24 cellular contexts compared by ENCODE assay signal in the genomic region with DNA sequence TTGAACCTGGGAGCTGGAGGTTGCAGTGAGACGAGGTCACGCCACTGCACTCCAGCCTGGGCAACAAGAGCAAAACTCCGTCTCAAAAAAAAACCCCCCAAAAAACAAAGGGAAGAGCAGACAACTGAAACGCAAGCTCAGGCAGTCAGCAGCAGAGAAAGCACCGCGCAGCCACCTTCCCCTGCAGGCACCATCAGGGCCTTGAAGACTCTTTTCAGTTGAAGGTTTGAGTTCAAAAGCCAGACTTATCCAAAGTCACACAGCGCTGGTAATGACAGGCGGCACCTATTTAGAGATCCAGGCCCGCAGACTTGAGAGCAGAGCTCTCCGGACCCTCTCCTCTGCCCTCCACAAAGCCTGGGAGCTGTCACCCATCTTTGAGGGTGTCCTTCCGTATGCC. TPM values are rescaled to one million over a fixed set of nuclear protein-coding genes. Genes with fewer than 3 reads are reported as not detected.
DNase-seq lines count a peak whose midpoint lies in the region; ATAC-seq and TF ChIP-seq lines count a peak whose summit lies in the region.
"Had no signal": no experiment of that assay in that cellular context is flagged by ENCODE, and none has a peak within 500 bp of the region (broad histone marks: within the 10 kb centered on the region; RNA-seq: fewer than 3 reads in every experiment).

No MANE protein-coding gene starts in this region.

- H3K4ac ChIP-seq in mesenchymal stem cell (ENCODE audit: low read depth in 1 of 2, low read length in 2 of 2) = no peak overlapping the region

- H3K4me1 ChIP-seq in cardiac muscle cell (ENCODE audit: low read depth) (peaks cover 5% of the 10 kb centered on the region), mesenchymal stem cell (ENCODE audit: control insufficient read depth, insufficient read depth, low read depth, low read length) (peaks cover 10% of the 10 kb centered on the region), thyroid gland (peaks cover 32 to 47% of the 10 kb centered on the region in 2 donors), smooth muscle cell (ENCODE audit: low read depth) (no peaks in the 10 kb centered on the region)
- H3K4me1 ChIP-seq: Caco-2, HAP-1 had no signal

- intact Hi-C loops in Right ventricle myocardium superior (cut with DNase I) (no loop called here), thyroid gland (cut with DNase I) (no loop called here)

- peaks cover 3% of the 10 kb centered on the region for H3K36me3 ChIP-seq in cardiac muscle cell
- peaks cover 36 to 41% of the 10 kb centered on the region in 2 experiments for H3K36me3 ChIP-seq in mesenchymal stem cell (ENCODE audit: control insufficient read depth in 1 of 2, insufficient read depth in 2 of 2, low read depth in 1 of 2, low read length in 2 of 2)
- H3K36me3 ChIP-seq in thyroid gland = peaks cover 11 to 16% of the 10 kb centered on the region in 2 donors
- no peaks in the 10 kb centered on the region for H3K36me3 ChIP-seq in smooth muscle cell (ENCODE audit: low read depth)

- 98% methylated on average over 11 of the region's 11 CpGs for WGBS in mesenchymal stem cell
- 89 to 96% methylated on average over 11 of the region's 11 CpGs for WGBS in thyroid gland, 2 donors
- WGBS in smooth muscle cell (ENCODE audit: low lambda C conversion rate) = 95% methylated on average over 11 of the region's 11 CpGs

- H2BK15ac ChIP-seq in mesenchymal stem cell (ENCODE audit: low read depth, poor library complexity, severe bottlenecking) = peak overlapping the region; percentile 23

- no peak for TF ChIP-seq POLR2A in thyroid gland (IDR thresholded peaks at IDR 0.05)

- H4K20me1 ChIP-seq in smooth muscle cell (ENCODE audit: low read depth) = peaks cover 89% of the 10 kb centered on the region

- H3K9ac ChIP-seq in mesenchymal stem cell (ENCODE audit: low read length) (no peak overlapping the region), smooth muscle cell (ENCODE audit: low read depth) (no peak overlapping the region)
- H3K9ac ChIP-seq: GM23248 had no signal

- H3K14ac ChIP-seq in mesenchymal stem cell (ENCODE audit: low read length in 2 of 2) = no peak overlapping the region

- no peak overlapping the region for H2BK12ac ChIP-seq in mesenchymal stem cell (ENCODE audit: low read length in 2 of 2)

- no peak overlapping the region for H3K4me2 ChIP-seq in mesenchymal stem cell (ENCODE audit: low read length, poor library complexity, severe bottlenecking)
- H3K4me2 ChIP-seq in smooth muscle cell = no peak overlapping the region

- no peak overlapping the region for H2BK5ac ChIP-seq in mesenchymal stem cell (ENCODE audit: low read depth, low read length, poor library complexity, severe bottlenecking)

- H3K4me3 Mint-ChIP-seq in WTC11 = no peak overlapping the region
- H3K4me3 Mint-ChIP-seq: CD4-positive, alpha-beta T cell had no signal

- H4K91ac ChIP-seq in mesenchymal stem cell (ENCODE audit: low read length) = no peak overlapping the region

- no peaks in the 10 kb centered on the region for H3K36me3 Mint-ChIP-seq in WTC11

- TF ChIP-seq CTCF in cardiac muscle cell (IDR thresholded peaks at IDR 0.05; ENCODE audit: low read depth, low read length) (no peak), WTC11 (IDR thresholded peaks at IDR 0.05) (no peak), thyroid gland (IDR thresholded peaks at IDR 0.05) (no peak), smooth muscle cell (IDR thresholded peaks at IDR 0.05; ENCODE audit: borderline replicate concordance, insufficient read depth, poor library complexity, severe bottlenecking) (no peak)

- no peaks in the 10 kb centered on the region for H3K27me3 Mint-ChIP-seq in WTC11 (ENCODE audit: low read depth)
- H3K27me3 Mint-ChIP-seq: CD4-positive, alpha-beta T cell had no signal

- H3F3A ChIP-seq in smooth muscle cell (ENCODE audit: low read depth) = no peaks in the 10 kb centered on the region

- H3K9me3 Mint-ChIP-seq in WTC11 = no peaks in the 10 kb centered on the region
- H3K9me3 Mint-ChIP-seq: CD4-positive, alpha-beta T cell had no signal

- no peaks in the 10 kb centered on the region for H3K27me3 ChIP-seq in cardiac muscle cell
- no peaks in the 10 kb centered on the region for H3K27me3 ChIP-seq in mesenchymal stem cell (ENCODE audit: control insufficient read depth in 1 of 2, insufficient read depth in 1 of 2, low read length in 2 of 2)
- no peaks in the 10 kb centered on the region for H3K27me3 ChIP-seq in thyroid gland
- H3K27me3 ChIP-seq in smooth muscle cell (ENCODE audit: low read depth) = no peaks in the 10 kb centered on the region

- H3K27ac Mint-ChIP-seq in WTC11 = peak overlapping the region; percentile 41
- H3K27ac Mint-ChIP-seq: CD4-positive, alpha-beta T cell had no signal

- H2AFZ ChIP-seq in mesenchymal stem cell (ENCODE audit: low read depth, low read length) (no peak overlapping the region), smooth muscle cell (ENCODE audit: low read depth) (no peak overlapping the region)
- H2AFZ ChIP-seq: GM23248 had no signal

- CTCF ChIA-PET in WTC11 (lab: Charles Lee) = no interaction called here

- no peak overlapping the region for H3K4me3 ChIP-seq in cardiac muscle cell
- no peak overlapping the region for H3K4me3 ChIP-seq in mesenchymal stem cell (ENCODE audit: insufficient read depth in 1 of 2, low read depth in 1 of 2, low read length in 2 of 2)
- H3K4me3 ChIP-seq in thyroid gland (replicated peaks in 1 of 3) = no peak overlapping the region
- H3K4me3 ChIP-seq in smooth muscle cell = no peak overlapping the region
- H3K4me3 ChIP-seq: GM12878, GM23248, HAP-1 had no signal

- H2BK120ac ChIP-seq in mesenchymal stem cell (ENCODE audit: low read depth, low read length) = no peak overlapping the region

- no peak overlapping the region for H3K23ac ChIP-seq in mesenchymal stem cell (ENCODE audit: low read length in 2 of 2)

- H3K4me1 Mint-ChIP-seq in WTC11 = 0 out of 2 replicates have a peak, but pooled peaks cover 6% of the 10 kb centered on the region

- no peak overlapping the region for H4K8ac ChIP-seq in mesenchymal stem cell (ENCODE audit: low read length)

- peaks cover 71% of the 10 kb centered on the region for H3K79me2 ChIP-seq in smooth muscle cell (ENCODE audit: low read depth)

- peaks cover 37% of the 10 kb centered on the region for H3K79me1 ChIP-seq in mesenchymal stem cell (replicated peaks; ENCODE audit: low read length, poor library complexity, severe bottlenecking)

- DNase-seq in cardiac muscle cell (ENCODE audit: low read depth in 1 of 2, low spot score in 1 of 2) = no peak
- no peak for DNase-seq in Right ventricle myocardium superior
- DNase-seq in WTC11 (ENCODE audit: low spot score) = no peak
- no peak for DNase-seq in mesenchymal stem cell
- DNase-seq in thyroid gland = no peak
- DNase-seq in smooth muscle cell (lab: John Stamatoyannopoulos, UW; ENCODE audit: unreplicated experiment) = no peak
- DNase-seq: Caco-2; CD4-positive, alpha-beta T cell; DMS153; GF-D8; GM23248; NCI-H1092 treated with DMSO at 0.1 percent for 48 hours; NCI-H146; NCI-H2029 treated with DMSO at 0.1 percent for 48 hours; NCI-H2171 treated with DMSO at 0.1 percent for 48 hours; NCI-H446 treated with DMSO at 0.1 percent for 48 hours; NK-92 treated with Interleukin-12 subunit alpha and Interleukin-12 subunit beta, amount 100 ng/mL, for 24 hours; SHP77 treated with DMSO at 0.1 percent for 48 hours had no signal

- H3K9me3 ChIP-seq in cardiac muscle cell (ENCODE audit: low read depth) (no peaks in the 10 kb centered on the region), mesenchymal stem cell (ENCODE audit: control insufficient read depth, low read length) (no peaks in the 10 kb centered on the region), thyroid gland (no peaks in the 10 kb centered on the region), smooth muscle cell (replicated peaks; ENCODE audit: low read depth) (no peaks in the 10 kb centered on the region)
- H3K9me3 ChIP-seq: Caco-2, HAP-1 had no signal

- H3K27ac ChIP-seq in cardiac muscle cell (peak overlapping the region; percentile 34), mesenchymal stem cell (ENCODE audit: low read length, poor library complexity, severe bottlenecking) (no peak overlapping the region), thyroid gland (peak overlapping the region in 2 of 3 donors; percentile 50 to 66), smooth muscle cell (ENCODE audit: low read depth) (no peak overlapping the region)
- H3K27ac ChIP-seq: GM23248 had no signal

- no peak overlapping the region for H3K18ac ChIP-seq in mesenchymal stem cell (ENCODE audit: low read depth in 1 of 2, low read length in 2 of 2)

- H2AK5ac ChIP-seq in mesenchymal stem cell (ENCODE audit: low read length, severe bottlenecking) = no peak overlapping the region

- POLR2A ChIA-PET in WTC11 (lab: Charles Lee) = no interaction called here

- ATAC-seq in Right ventricle myocardium superior (ENCODE audit: poor library complexity) = no peak
- ATAC-seq in WTC11 = no peak
- no peak for ATAC-seq in HG03354 (IDR thresholded peaks at IDR 0.05; ENCODE audit: poor library complexity, severe bottlenecking, unreplicated experiment)
- ATAC-seq in HG03039 (IDR thresholded peaks at IDR 0.05; ENCODE audit: unreplicated experiment) = no peak
- ATAC-seq: GM12878 had no signal

RNA-seq across cellular contexts. Expression of a gene that starts 11.1 kb away (rescaled TPM):
- 28.5 and 40.4 TPM in 2 replicates for total RNA-seq in cardiac muscle cell
- 17.9 and 26.6 TPM in 2 replicates for polyA plus RNA-seq in cardiac muscle cell
- 60.3 TPM for total RNA-seq in Right ventricle myocardium superior
- 14.6 to 17.0 TPM (median 16.2 TPM) in 3 replicates for total RNA-seq in WTC11 (2021)
- 38.6 TPM for polyA plus RNA-seq in mesenchymal stem cell (2013, experiment 1 of 2)
- 37.3 TPM for polyA plus RNA-seq in mesenchymal stem cell (2013, experiment 2 of 2)
- 10 to 100 TPM; 58.5 to 85.2 (median 79.9) TPM for total RNA-seq in thyroid gland
- total RNA-seq in smooth muscle cell = 24.2 and 25.6 TPM in 2 replicates
- polyA plus RNA-seq in smooth muscle cell = 22.8 and 26.9 TPM in 2 replicates

RNA-seq across cellular contexts. Expression of a gene that starts 13.0 kb away (rescaled TPM):
- total RNA-seq in cardiac muscle cell = not detected in 2 replicates
- 0.10 and 1.9 TPM in 2 replicates for polyA plus RNA-seq in cardiac muscle cell
- total RNA-seq in Right ventricle myocardium superior = not detected
- total RNA-seq in WTC11 (2021) = 0.16 to 0.26 TPM (median 0.18 TPM) in 3 replicates
- not detected for polyA plus RNA-seq in mesenchymal stem cell (2013, experiment 1 of 2)
- not detected for polyA plus RNA-seq in mesenchymal stem cell (2013, experiment 2 of 2)
- not detected for total RNA-seq in thyroid gland
- total RNA-seq in smooth muscle cell = not detected in 2 replicates
- polyA plus RNA-seq in smooth muscle cell = 0.51 TPM in 1 of 2 replicates, not detected in the other
- total RNA-seq: Caco-2, GM12878, GM23248, OCI-LY7 had no signal
- polyA plus RNA-seq: BJ had no signal

RNA-seq across cellular contexts. Expression of a gene that starts 15.9 kb away (rescaled TPM):
- total RNA-seq in cardiac muscle cell = 40.7 and 41.3 TPM in 2 replicates
- polyA plus RNA-seq in cardiac muscle cell = 53.8 and 62.3 TPM in 2 replicates
- 32.9 TPM for total RNA-seq in Right ventricle myocardium superior
- total RNA-seq in WTC11 (2021) = 166 to 170 TPM (median 170 TPM) in 3 replicates
- 41.8 TPM for polyA plus RNA-seq in mesenchymal stem cell (2013, experiment 1 of 2)
- polyA plus RNA-seq in mesenchymal stem cell (2013, experiment 2 of 2) = 35.6 TPM
- total RNA-seq in thyroid gland = 100 to 1,000 TPM in 2 of 4 donors, 10 to 100 TPM in 2; 47.6 to 125 (median 82.2) TPM
- total RNA-seq in smooth muscle cell = 72.0 and 76.0 TPM in 2 replicates
- 80.2 and 123 TPM in 2 replicates for polyA plus RNA-seq in smooth muscle cell

RNA-seq across cellular contexts. Expression of a gene that starts 23.4 kb away (rescaled TPM):
- total RNA-seq in cardiac muscle cell (8.5 and 14.0 TPM in 2 replicates), Right ventricle myocardium superior (9.8 TPM), WTC11 (2021) (16.0 to 21.5 TPM (median 20.8 TPM) in 3 replicates), thyroid gland (10 to 100 TPM; 13.4 to 29.2 (median 19.8) TPM), smooth muscle cell (8.9 and 12.2 TPM in 2 replicates)
- polyA plus RNA-seq in cardiac muscle cell (28.6 and 34.5 TPM in 2 replicates), smooth muscle cell (19.0 and 22.5 TPM in 2 replicates)
- 7.3 TPM for polyA plus RNA-seq in mesenchymal stem cell (2013, experiment 1 of 2)
- polyA plus RNA-seq in mesenchymal stem cell (2013, experiment 2 of 2) = 7.0 TPM

RNA-seq across cellular contexts. Expression of a gene that starts 29.0 kb away (rescaled TPM):
- total RNA-seq in cardiac muscle cell (51.9 and 56.8 TPM in 2 replicates), Right ventricle myocardium superior (9.8 TPM), WTC11 (2021) (19.8 to 29.1 TPM (median 28.0 TPM) in 3 replicates), thyroid gland (10 to 100 TPM in 3 of 4 donors, 1 to 10 TPM in 1; 4.3 to 12.1 (median 10.5) TPM), smooth muscle cell (21.3 and 28.5 TPM in 2 replicates)
- polyA plus RNA-seq in cardiac muscle cell (50.4 and 63.6 TPM in 2 replicates), smooth muscle cell (13.9 and 30.9 TPM in 2 replicates)
- 0.70 TPM for polyA plus RNA-seq in mesenchymal stem cell (2013, experiment 1 of 2)
- polyA plus RNA-seq in mesenchymal stem cell (2013, experiment 2 of 2) = 0.82 TPM
- total RNA-seq: GM23248 had no signal

Comparison
In these comparisons a context has a peak if more than half of its experiments do, and no peak if none do; other contexts are left out.
1. H3K27ac ChIP-seq: peak in cardiac muscle cell (single experiment) and thyroid gland (2 of 3); none in mesenchymal stem cell (single experiment) and smooth muscle cell (single experiment).